In the genomic region with DNA sequence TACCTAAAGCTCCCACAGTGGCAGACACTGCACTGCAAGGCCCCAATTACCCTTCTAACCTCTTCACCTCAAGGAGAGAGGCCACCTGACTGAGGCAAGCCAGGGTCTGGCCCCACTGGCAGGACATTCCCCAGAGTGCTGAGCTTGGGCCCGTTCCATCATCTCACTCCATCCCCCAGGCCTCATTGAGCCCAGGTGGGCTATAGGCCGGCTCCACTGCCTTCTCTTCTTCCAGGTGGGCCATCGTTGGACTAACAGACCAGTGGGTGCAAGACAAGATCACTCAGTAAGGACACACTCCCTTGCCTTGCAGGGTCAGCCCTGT, we compare ENCODE assay signal across 19 cellular contexts. TPM values are rescaled to one million over a fixed set of nuclear protein-coding genes. Genes with fewer than 3 reads are reported as not detected.
DNase-seq lines count a peak whose midpoint lies in the region; ATAC-seq and TF ChIP-seq lines count a peak whose summit lies in the region.
"Had no signal": no experiment of that assay in that cellular context is flagged by ENCODE, and none has a peak within 500 bp of the region (broad histone marks: within the 10 kb centered on the region; RNA-seq: fewer than 3 reads in every experiment).

No MANE protein-coding gene starts in this region.

- H3K27me3 Mint-ChIP-seq in stimulated activated memory B cell treated with anti-CD40 and anti-IgM and Interleukin-4, amounts not matched to agents 10 μg/mL and 1 μg/mL and 100 μg/mL, for 72 hours = no peaks in the 10 kb centered on the region
- H3K27me3 Mint-ChIP-seq: CD4-positive, alpha-beta T cell had no signal

- intact Hi-C loops in cardiac septum (cut with DNase I) = loop anchor here (5.0 kb wide), 1 partner anchor 133 kb away; no protein-coding TSS in a partner anchor

- no peak for DNase-seq in NCI-H345 treated with DMSO at 0.1 percent for 48 hours (lab: John Stamatoyannopoulos, UW; ENCODE audit: unreplicated experiment)
- DNase-seq in KG1 (lab: John Stamatoyannopoulos, UW) = no peak
- DNase-seq in cardiac septum (ENCODE audit: low spot score) = no peak
- DNase-seq: 8988T; ACHN; BE2C; C1 segment of cervical spinal cord; Caco-2; Calu3; CD4-positive, alpha-beta T cell; CD8-positive, alpha-beta T cell; DMS79 treated with DMSO at 0.1 percent for 48 hours; GF-D8 had no signal

- no peak overlapping the region for H3K4me3 Mint-ChIP-seq in stimulated activated memory B cell treated with anti-CD40 and anti-IgM and Interleukin-4, amounts not matched to agents 10 μg/mL and 1 μg/mL and 100 μg/mL, for 72 hours
- H3K4me3 Mint-ChIP-seq: CD14-positive monocyte; CD4-positive, alpha-beta T cell; CD8-positive, alpha-beta T cell had no signal

- ATAC-seq in esophagus mucosa (peak; percentile 12), GM21360 (IDR thresholded peaks at IDR 0.05; ENCODE audit: unreplicated experiment) (no peak)
- peak; percentile 28 for ATAC-seq in stimulated activated memory B cell treated with anti-CD40 and anti-IgM and Interleukin-4, amounts not matched to agents 10 μg/mL and 1 μg/mL and 100 μg/mL, for 72 hours
- ATAC-seq: CD8-positive, alpha-beta T cell had no signal

- no peaks in the 10 kb centered on the region for H3K4me1 Mint-ChIP-seq in stimulated activated memory B cell treated with anti-CD40 and anti-IgM and Interleukin-4, amounts not matched to agents 10 μg/mL and 1 μg/mL and 100 μg/mL, for 72 hours
- H3K4me1 Mint-ChIP-seq: CD14-positive monocyte had no signal

- H3K27ac ChIP-seq in VCaP = peak overlapping the region; percentile 15; the same call in 1 of the 2 replicates
- H3K27ac ChIP-seq: BLaER1 had no signal

- H3K9me3 Mint-ChIP-seq in stimulated activated memory B cell treated with anti-CD40 and anti-IgM and Interleukin-4, amounts not matched to agents 10 μg/mL and 1 μg/mL and 100 μg/mL, for 72 hours = no peaks in the 10 kb centered on the region
- H3K9me3 Mint-ChIP-seq: CD14-positive monocyte; CD4-positive, alpha-beta T cell; CD8-positive, alpha-beta T cell had no signal

- TF ChIP-seq CTCF in VCaP (conservative IDR thresholded peaks at IDR 0.05) = no peak

- no peaks in the 10 kb centered on the region for H3K36me3 Mint-ChIP-seq in stimulated activated memory B cell treated with anti-CD40 and anti-IgM and Interleukin-4, amounts not matched to agents 10 μg/mL and 1 μg/mL and 100 μg/mL, for 72 hours
- H3K36me3 Mint-ChIP-seq: CD8-positive, alpha-beta T cell had no signal

- H3K27ac Mint-ChIP-seq in stimulated activated memory B cell treated with anti-CD40 and anti-IgM and Interleukin-4, amounts not matched to agents 10 μg/mL and 1 μg/mL and 100 μg/mL, for 72 hours = no peak overlapping the region
- H3K27ac Mint-ChIP-seq: CD4-positive, alpha-beta T cell; CD8-positive, alpha-beta T cell had no signal

RNA-seq across cellular contexts. Expression of a gene that starts 19.1 kb away (rescaled TPM):
- total RNA-seq in esophagus mucosa = 10.0 TPM
- total RNA-seq in cardiac septum = not detected

RNA-seq across cellular contexts. Expression of a gene that starts 19.8 kb away (rescaled TPM):
- total RNA-seq in esophagus mucosa (57.9 TPM), cardiac septum (36.2 TPM)

RNA-seq across cellular contexts. Expression of a gene that starts 25.4 kb away (rescaled TPM):
- total RNA-seq in esophagus mucosa (10.4 TPM), cardiac septum (9.3 TPM)
- total RNA-seq: Caco-2; Calu3; CD4-positive, alpha-beta T cell; CD8-positive, alpha-beta T cell had no signal

RNA-seq across cellular contexts. Expression of a gene that starts 51.3 kb away (rescaled TPM):
- total RNA-seq in esophagus mucosa = 11.8 TPM
- 48.7 TPM for total RNA-seq in cardiac septum

Comparison
In these comparisons a context has a peak if more than half of its experiments do, and no peak if none do; other contexts are left out.
1. RNA of a gene that starts 19.1 kb away (total RNA-seq): 10.0 TPM in esophagus mucosa (single experiment); not detected in cardiac septum (single experiment); every median in the first group is over 10 times any median in the second.